In genomic region chr1:163106364-163106987, GRCh38 we compare ENCODE assay signal across 16 cellular contexts. TPM values are rescaled to one million over a fixed set of nuclear protein-coding genes. Genes with fewer than 3 reads are reported as not detected.
"Had no signal": no experiment of that assay in that cellular context is flagged by ENCODE, and none has a peak within 500 bp of the region (broad histone marks: within the 10 kb centered on the region; RNA-seq: fewer than 3 reads in every experiment).

No MANE protein-coding gene starts in this region.

- H3K27me3 ChIP-seq: adrenal gland, dorsolateral prefrontal cortex, suprapubic skin had no signal

- H3K4me1 Mint-ChIP-seq: nephron progenitor cell; stimulated activated naive CD8-positive, alpha-beta T cell treated with anti-CD3 and anti-CD28 coated beads, Interleukin-15, amount 100 ng/mL, for 72 hours had no signal

- H3K4me1 ChIP-seq: adrenal gland, suprapubic skin had no signal

- H3K27ac Mint-ChIP-seq: activated naive CD4-positive, alpha-beta T cell treated with anti-CD3 and anti-CD28 coated beads, Interleukin-2, amount 50 U/mL, for 72 hours; nephron progenitor cell; stimulated activated naive CD8-positive, alpha-beta T cell treated with anti-CD3 and anti-CD28 coated beads, Interleukin-15, amount 100 ng/mL, for 72 hours; T-helper 1 cell treated with Interleukin-12 subunit alpha and Interleukin-12 subunit beta and Interleukin-4 antibody, amounts not matched to agents 30 μg/mL and 1 μg/mL, for 36 hours; type B pancreatic cell had no signal

- H3K36me3 Mint-ChIP-seq: activated naive CD4-positive, alpha-beta T cell treated with anti-CD3 and anti-CD28 coated beads, Interleukin-2, amount 50 U/mL, for 72 hours; type B pancreatic cell had no signal

- H3K9me3 ChIP-seq: adrenal gland, suprapubic skin had no signal

- H3K4me3 Mint-ChIP-seq: nephron progenitor cell; stimulated activated naive CD8-positive, alpha-beta T cell treated with anti-CD3 and anti-CD28 coated beads, Interleukin-15, amount 100 ng/mL, for 72 hours; T-helper 1 cell treated with Interleukin-12 subunit alpha and Interleukin-12 subunit beta and Interleukin-4 antibody, amounts not matched to agents 30 μg/mL and 1 μg/mL, for 36 hours; type B pancreatic cell had no signal

- H3K4me3 ChIP-seq: adrenal gland, dorsolateral prefrontal cortex, suprapubic skin had no signal

- FAIRE-seq: colon, frontal cortex, kidney had no signal

- H3K27me3 Mint-ChIP-seq: type B pancreatic cell had no signal

- H3K9me3 Mint-ChIP-seq: type B pancreatic cell had no signal

- H3K27ac ChIP-seq: adrenal gland, dorsolateral prefrontal cortex, suprapubic skin had no signal

- H3K36me3 ChIP-seq: adrenal gland, suprapubic skin had no signal

- DNase-seq: activated CD4-positive, alpha-beta T cell treated with anti-CD3 and anti-CD28 coated beads for 1 hour; activated CD4-positive, alpha-beta T cell treated with anti-CD3 and anti-CD28 coated beads, Interleukin-2, amount 50 U/mL, for 48 hours; activated gamma-delta T cell; adrenal gland; dorsolateral prefrontal cortex; head of caudate nucleus; kidney; nephron progenitor cell; nucleus accumbens; stimulated activated naive CD8-positive, alpha-beta T cell treated with anti-CD3 and anti-CD28 coated beads, Interleukin-15, amount 100 ng/mL, for 72 hours had no signal

RNA-seq across cellular contexts. Expression of gene RGS4, which starts 37.3 kb away (rescaled TPM):
- total RNA-seq: activated naive CD4-positive, alpha-beta T cell treated with anti-CD3 and anti-CD28 coated beads, Interleukin-2, amount 50 U/mL, for 72 hours; suprapubic skin had no signal
